Comparison of ENCODE assay signal across 1 cellular context in the genomic region with DNA sequence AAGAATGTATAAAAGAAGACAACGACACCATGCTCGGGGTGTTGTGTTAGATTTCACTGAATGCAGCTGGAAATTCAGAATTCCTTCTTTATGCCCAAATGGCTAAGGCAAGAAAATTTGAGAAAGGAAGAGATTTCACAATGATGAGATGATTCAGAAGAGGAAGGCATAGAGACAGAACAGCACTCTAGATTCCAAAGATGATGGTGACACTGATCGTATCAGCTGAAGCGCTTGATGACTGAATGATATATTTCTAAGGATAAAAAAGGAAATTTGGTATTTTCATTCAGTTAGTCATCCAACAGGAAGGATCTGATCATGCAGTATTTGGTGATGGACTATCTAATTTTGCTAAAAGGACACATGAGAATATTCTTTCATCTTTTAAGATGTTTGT.
TF ChIP-seq lines count a peak whose summit lies in the region.

No MANE protein-coding gene starts in this region.

TF ChIP-seq in SK-N-SH, 30 proteins besides CTCF, POLR2A, EP300 and RAD21 (continued from another document):
- TF ChIP-seq, protein P1, sequence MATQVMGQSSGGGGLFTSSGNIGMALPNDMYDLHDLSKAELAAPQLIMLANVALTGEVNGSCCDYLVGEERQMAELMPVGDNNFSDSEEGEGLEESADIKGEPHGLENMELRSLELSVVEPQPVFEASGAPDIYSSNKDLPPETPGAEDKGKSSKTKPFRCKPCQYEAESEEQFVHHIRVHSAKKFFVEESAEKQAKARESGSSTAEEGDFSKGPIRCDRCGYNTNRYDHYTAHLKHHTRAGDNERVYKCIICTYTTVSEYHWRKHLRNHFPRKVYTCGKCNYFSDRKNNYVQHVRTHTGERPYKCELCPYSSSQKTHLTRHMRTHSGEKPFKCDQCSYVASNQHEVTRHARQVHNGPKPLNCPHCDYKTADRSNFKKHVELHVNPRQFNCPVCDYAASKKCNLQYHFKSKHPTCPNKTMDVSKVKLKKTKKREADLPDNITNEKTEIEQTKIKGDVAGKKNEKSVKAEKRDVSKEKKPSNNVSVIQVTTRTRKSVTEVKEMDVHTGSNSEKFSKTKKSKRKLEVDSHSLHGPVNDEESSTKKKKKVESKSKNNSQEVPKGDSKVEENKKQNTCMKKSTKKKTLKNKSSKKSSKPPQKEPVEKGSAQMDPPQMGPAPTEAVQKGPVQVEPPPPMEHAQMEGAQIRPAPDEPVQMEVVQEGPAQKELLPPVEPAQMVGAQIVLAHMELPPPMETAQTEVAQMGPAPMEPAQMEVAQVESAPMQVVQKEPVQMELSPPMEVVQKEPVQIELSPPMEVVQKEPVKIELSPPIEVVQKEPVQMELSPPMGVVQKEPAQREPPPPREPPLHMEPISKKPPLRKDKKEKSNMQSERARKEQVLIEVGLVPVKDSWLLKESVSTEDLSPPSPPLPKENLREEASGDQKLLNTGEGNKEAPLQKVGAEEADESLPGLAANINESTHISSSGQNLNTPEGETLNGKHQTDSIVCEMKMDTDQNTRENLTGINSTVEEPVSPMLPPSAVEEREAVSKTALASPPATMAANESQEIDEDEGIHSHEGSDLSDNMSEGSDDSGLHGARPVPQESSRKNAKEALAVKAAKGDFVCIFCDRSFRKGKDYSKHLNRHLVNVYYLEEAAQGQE (IDR thresholded peaks at IDR 0.05; ENCODE audit: low read depth, low read length): no peak
- no peak for TF ChIP-seq RXRA (IDR thresholded peaks at IDR 0.05; ENCODE audit: borderline replicate concordance, low read depth)
- TF ChIP-seq CHD2 (IDR thresholded peaks at IDR 0.05; ENCODE audit: low read length, partially characterized antibody): no peak
- TF ChIP-seq JUND (IDR thresholded peaks at IDR 0.05): peak; percentile 64
- no peak for TF ChIP-seq POLR2AphosphoS5 (IDR thresholded peaks at IDR 0.05; ENCODE audit: low read depth, low read length)
- TF ChIP-seq, protein P2, sequence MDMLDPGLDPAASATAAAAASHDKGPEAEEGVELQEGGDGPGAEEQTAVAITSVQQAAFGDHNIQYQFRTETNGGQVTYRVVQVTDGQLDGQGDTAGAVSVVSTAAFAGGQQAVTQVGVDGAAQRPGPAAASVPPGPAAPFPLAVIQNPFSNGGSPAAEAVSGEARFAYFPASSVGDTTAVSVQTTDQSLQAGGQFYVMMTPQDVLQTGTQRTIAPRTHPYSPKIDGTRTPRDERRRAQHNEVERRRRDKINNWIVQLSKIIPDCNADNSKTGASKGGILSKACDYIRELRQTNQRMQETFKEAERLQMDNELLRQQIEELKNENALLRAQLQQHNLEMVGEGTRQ (IDR thresholded peaks at IDR 0.05; ENCODE audit: borderline replicate concordance, low read depth, low read length): no peak
- TF ChIP-seq TCF12 (IDR thresholded peaks at IDR 0.05): peak; percentile 74
- TF ChIP-seq, protein P3, sequence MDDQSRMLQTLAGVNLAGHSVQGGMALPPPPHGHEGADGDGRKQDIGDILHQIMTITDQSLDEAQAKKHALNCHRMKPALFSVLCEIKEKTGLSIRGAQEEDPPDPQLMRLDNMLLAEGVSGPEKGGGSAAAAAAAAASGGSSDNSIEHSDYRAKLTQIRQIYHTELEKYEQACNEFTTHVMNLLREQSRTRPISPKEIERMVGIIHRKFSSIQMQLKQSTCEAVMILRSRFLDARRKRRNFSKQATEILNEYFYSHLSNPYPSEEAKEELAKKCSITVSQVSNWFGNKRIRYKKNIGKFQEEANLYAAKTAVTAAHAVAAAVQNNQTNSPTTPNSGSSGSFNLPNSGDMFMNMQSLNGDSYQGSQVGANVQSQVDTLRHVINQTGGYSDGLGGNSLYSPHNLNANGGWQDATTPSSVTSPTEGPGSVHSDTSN (IDR thresholded peaks at IDR 0.05): peak; percentile 90
- TF ChIP-seq FOXJ3 (CRISPR knock-in tag; IDR thresholded peaks at IDR 0.05): no peak
